Comparison of ENCODE assay signal across 26 cellular contexts in genomic region chr16:69940676-69941075, GRCh38. TPM values are rescaled to one million over a fixed set of nuclear protein-coding genes. Genes with fewer than 3 reads are reported as not detected.
DNase-seq lines count a peak whose midpoint lies in the region; ATAC-seq, FAIRE-seq and TF ChIP-seq lines count a peak whose summit lies in the region.
"Had no signal": no experiment of that assay in that cellular context is flagged by ENCODE, and none has a peak within 500 bp of the region (broad histone marks: within the 10 kb centered on the region; RNA-seq: fewer than 3 reads in every experiment).

No MANE protein-coding gene starts in this region.

- BruUV-seq in GM12878 (replicated peaks; lab: Mats Ljungman, UMichigan): TSS peak; percentile 56

- H3K27ac ChIP-seq in GM12878 (ENCODE audit: control insufficient read depth, insufficient read depth) (no peak overlapping the region), lower lobe of right lung (peak overlapping the region; percentile 49), subcutaneous abdominal adipose tissue (ENCODE audit: low read depth, low read length) (peak overlapping the region; percentile 87), thyroid gland (no peak overlapping the region)
- H3K27ac ChIP-seq: 22Rv1, GM23248 had no signal

- no peaks in the 10 kb centered on the region for H3K9me3 Mint-ChIP-seq in activated CD8-positive, alpha-beta memory T cell treated with anti-CD3 and anti-CD28 coated beads, Interleukin-2, amount 10 ng/mL, durations not matched to agents 7 days and 5 days (ENCODE audit: low read depth)
- H3K9me3 Mint-ChIP-seq: CD8-positive, alpha-beta T cell; H9; HFFc6 had no signal

- H3K27me3 ChIP-seq in GM12878 (replicated peaks in 1 of 2; ENCODE audit: control insufficient read depth in 2 of 2, insufficient read depth in 2 of 2, low read length in 1 of 2) (no peaks in the 10 kb centered on the region), lower lobe of right lung (ENCODE audit: low read depth) (no peaks in the 10 kb centered on the region), subcutaneous abdominal adipose tissue (ENCODE audit: control insufficient read depth in 5 of 5, insufficient read depth in 4 of 5, low read length in 5 of 5) (no peaks in the 10 kb centered on the region), thyroid gland (no peaks in the 10 kb centered on the region)

- H3K4me1 Mint-ChIP-seq in activated CD8-positive, alpha-beta memory T cell treated with anti-CD3 and anti-CD28 coated beads, Interleukin-2, amount 10 ng/mL, durations not matched to agents 7 days and 5 days: no peaks in the 10 kb centered on the region

- H3K9ac ChIP-seq in GM12878 (ENCODE audit: control insufficient read depth, insufficient read depth, low read length): no peak overlapping the region
- H3K9ac ChIP-seq in subcutaneous abdominal adipose tissue (ENCODE audit: low read length in 5 of 5): no peak overlapping the region
- H3K9ac ChIP-seq: GM23248 had no signal

- ATAC-seq in activated CD8-positive, alpha-beta memory T cell treated with anti-CD3 and anti-CD28 coated beads, Interleukin-2, amount 10 ng/mL, durations not matched to agents 7 days and 5 days: no peak
- ATAC-seq in GM12878 (no peak), lower lobe of right lung (no peak), HG02884 (IDR thresholded peaks at IDR 0.05; ENCODE audit: unreplicated experiment) (no peak)
- ATAC-seq: CD8-positive, alpha-beta T cell had no signal

- FAIRE-seq in GM12878 (lab: Jason Lieb, UNC): no peak
- FAIRE-seq: GM12892 had no signal

- no peak for TF ChIP-seq EP300 in GM12878 (IDR thresholded peaks at IDR 0.05; ENCODE audit: borderline replicate concordance in 1 of 2, control insufficient read depth in 1 of 2, low read depth in 2 of 2, low read length in 2 of 2)

- TF ChIP-seq CTCF in GM12878 (IDR thresholded peaks at IDR 0.05 in 2 of 3, conservative IDR thresholded peaks at IDR 0.05 in 1 of 3; ENCODE audit: control insufficient read depth in 2 of 3, extremely low read depth in 1 of 3, insufficient read depth in 1 of 3, low read depth in 3 of 3, low read length in 3 of 3) (no peak), lower lobe of right lung (IDR thresholded peaks at IDR 0.05) (no peak), foreskin fibroblast (IDR thresholded peaks at IDR 0.05; ENCODE audit: low read depth, low read length) (no peak), thyroid gland (IDR thresholded peaks at IDR 0.05) (no peak)

- no peak overlapping the region for H3K27ac Mint-ChIP-seq in activated CD8-positive, alpha-beta memory T cell treated with anti-CD3 and anti-CD28 coated beads, Interleukin-2, amount 10 ng/mL, durations not matched to agents 7 days and 5 days
- H3K27ac Mint-ChIP-seq: CD8-positive, alpha-beta T cell; HFFc6 had no signal

- H3K4me2 ChIP-seq in GM12878 (ENCODE audit: control insufficient read depth, insufficient read depth): no peak overlapping the region

- H2AFZ ChIP-seq in GM12878 (ENCODE audit: control insufficient read depth, low read depth, low read length): no peak overlapping the region
- H2AFZ ChIP-seq: GM23248 had no signal

- no peak overlapping the region for H3K4me3 Mint-ChIP-seq in activated CD8-positive, alpha-beta memory T cell treated with anti-CD3 and anti-CD28 coated beads, Interleukin-2, amount 10 ng/mL, durations not matched to agents 7 days and 5 days
- H3K4me3 Mint-ChIP-seq: CD8-positive, alpha-beta T cell; H9; HFFc6 had no signal

- no peak for TF ChIP-seq POLR2A in GM12878 (IDR thresholded peaks at IDR 0.05; ENCODE audit: low read depth, low read length)
- TF ChIP-seq POLR2A in thyroid gland (IDR thresholded peaks at IDR 0.05): no peak

- H4K20me1 ChIP-seq in GM12878 (ENCODE audit: control insufficient read depth, insufficient read depth): no peaks in the 10 kb centered on the region

- H3K36me3 ChIP-seq in GM12878 (ENCODE audit: control insufficient read depth in 2 of 2, insufficient read depth in 2 of 2, low read length in 1 of 2) (peaks cover 4 to 9% of the 10 kb centered on the region in 2 experiments; a peak in 3 of 4 replicates), lower lobe of right lung (peaks cover 63% of the 10 kb centered on the region), subcutaneous abdominal adipose tissue (ENCODE audit: control insufficient read depth in 5 of 5, insufficient read depth in 5 of 5, low read length in 5 of 5) (peaks cover 0 to 59% (median 51%) of the 10 kb centered on the region in 5 donors), thyroid gland (peaks cover 48 to 50% of the 10 kb centered on the region in 2 donors)

- peaks cover 1% of the 10 kb centered on the region for H3K36me3 Mint-ChIP-seq in activated CD8-positive, alpha-beta memory T cell treated with anti-CD3 and anti-CD28 coated beads, Interleukin-2, amount 10 ng/mL, durations not matched to agents 7 days and 5 days

- H3K4me3 ChIP-seq in GM12878: no peak overlapping the region
- no peak overlapping the region for H3K4me3 ChIP-seq in lower lobe of right lung
- H3K4me3 ChIP-seq in subcutaneous abdominal adipose tissue (ENCODE audit: low read depth in 1 of 5, low read length in 5 of 5): no peak overlapping the region
- no peak overlapping the region for H3K4me3 ChIP-seq in foreskin fibroblast (ENCODE audit: low read depth in 1 of 2, low read length in 2 of 2)
- H3K4me3 ChIP-seq in thyroid gland (replicated peaks in 1 of 3): no peak overlapping the region
- H3K4me3 ChIP-seq: GM23248 had no signal

- intact Hi-C loops in GM12878 (cut with micrococcal nuclease; ENCODE audit: unreplicated experiment) (no loop called here), lower lobe of right lung (cut with DNase I) (no loop called here), thyroid gland (cut with DNase I) (no loop called here)

- POLR2A ChIA-PET in GM12878 (lab: Charles Lee): no interaction called here

- H3K9me3 ChIP-seq in GM12878 (replicated peaks; ENCODE audit: control insufficient read depth, insufficient read depth, low read length) (no peaks in the 10 kb centered on the region), lower lobe of right lung (no peaks in the 10 kb centered on the region), subcutaneous abdominal adipose tissue (ENCODE audit: control insufficient read depth in 5 of 5, low read length in 5 of 5) (no peaks in the 10 kb centered on the region), thyroid gland (no peaks in the 10 kb centered on the region)

- RAD21 ChIA-PET in GM12878 (lab: Charles Lee; ENCODE audit: unreplicated experiment): no interaction called here

- WGBS in GM12878 (ENCODE audit: insufficient coverage, insufficient replicate concordance, low lambda C conversion rate, missing lambda C conversion rate): 97% methylated on average over 13 of the region's 13 CpGs
- WGBS in thyroid gland, 2 donors: 96 to 99% methylated on average over 9 to 13 of the region's 13 CpGs

- H3K79me2 ChIP-seq in GM12878 (ENCODE audit: control insufficient read depth, insufficient read depth, low read length): no peaks in the 10 kb centered on the region

- in situ Hi-C loops in GM12878 (cut with MboI): no loop called here

- H3K27me3 Mint-ChIP-seq in activated CD8-positive, alpha-beta memory T cell treated with anti-CD3 and anti-CD28 coated beads, Interleukin-2, amount 10 ng/mL, durations not matched to agents 7 days and 5 days: no peaks in the 10 kb centered on the region

- no peak for TF ChIP-seq RAD21 in GM12878 (IDR thresholded peaks at IDR 0.05; ENCODE audit: insufficient read depth, low read depth, low read length)

- H3K4me1 ChIP-seq in GM12878 (ENCODE audit: control insufficient read depth, insufficient read depth, low read length): no peaks in the 10 kb centered on the region
- H3K4me1 ChIP-seq in lower lobe of right lung: peaks cover 7% of the 10 kb centered on the region
- peaks cover 0 to 22% (median 20%) of the 10 kb centered on the region in 5 donors for H3K4me1 ChIP-seq in subcutaneous abdominal adipose tissue (ENCODE audit: control insufficient read depth in 5 of 5, insufficient read depth in 5 of 5, low read length in 5 of 5)
- H3K4me1 ChIP-seq in thyroid gland: no peaks in the 10 kb centered on the region

- SMC1A ChIA-PET in GM12878 (lab: Charles Lee; ENCODE audit: uncharacterized antibody, unreplicated experiment): no interaction called here

- DNase-seq in activated CD8-positive, alpha-beta memory T cell treated with anti-CD3 and anti-CD28 coated beads, Interleukin-2, amount 10 ng/mL, durations not matched to agents 7 days and 5 days: peak; percentile 30
- no peak for DNase-seq in activated CD8-positive, alpha-beta memory T cell treated with anti-CD3 and anti-CD28 coated beads, Interleukin-2, amount 50 U/mL, for 4 hours
- DNase-seq in GM12878 (ENCODE audit: low read depth, low spot score) (no peak), lower lobe of right lung (peak; percentile 21), foreskin fibroblast (no peak), thyroid gland (no peak)
- DNase-seq: ACHN; C1 segment of cervical spinal cord; CD8-positive, alpha-beta T cell; DND-41; GM23248; H9; HFFc6; KG1; NCI-H1105; NCI-H146; NCI-H2081; NCI-H2171 treated with DMSO at 0.1 percent for 48 hours; NCI-H524 treated with DMSO at 0.1 percent for 48 hours; NCI-H82; OCI-M1; Right ventricle myocardium superior had no signal

- CTCF ChIA-PET in activated CD8-positive, alpha-beta memory T cell treated with anti-CD3 and anti-CD28 coated beads, Interleukin-2, amount 10 ng/mL, durations not matched to agents 7 days and 5 days (lab: Charles Lee): no interaction called here
- CTCF ChIA-PET in GM12878 (lab: Yijun Ruan, JAX): no interaction called here

RNA-seq across cellular contexts. Expression of gene CLEC18A, which starts 10.5 kb away (rescaled TPM):
- total RNA-seq in activated CD8-positive, alpha-beta memory T cell treated with anti-CD3 and anti-CD28 coated beads, Interleukin-2, amount 10 ng/mL, durations not matched to agents 7 days and 5 days: under 1 TPM; 0.29 to 0.61 TPM
- 0.33 and 0.61 TPM in 2 replicates for total RNA-seq in GM12878 (2013; cell fraction: nucleolus; rRNA removed)
- total RNA-seq in GM12878 (2014; rRNA removed) (0.05 and 0.11 TPM in 2 replicates), GM12878 (2014; rRNA removed; fragmentation: Illumina TruSeq; extraction: Trizol) (0.09 and 0.18 TPM in 2 replicates), GM12878 (2021) (0.21 and 0.26 TPM in 2 replicates), lower lobe of right lung (2.7 TPM), thyroid gland (1 to 10 TPM in 2 of 4 donors, under 1 TPM in 2; 0.67 to 1.8 (median 1.3) TPM)
- polyA plus RNA-seq in GM12878 (2011; ENCODE audit: low read depth): not detected
- polyA plus RNA-seq in GM12878 (2011; rRNA removed) (0.03 TPM in 1 of 2 replicates, not detected in the other), GM12878 (2014; fragmentation: Illumina TruSeq; extraction: Trizol) (0.03 TPM in 1 of 2 replicates, not detected in the other), GM12878 (2014; fragmentation: Nextera tagmentation; extraction: Ambion mirVana) (not detected), GM12878 (2014; rRNA removed) (0.19 TPM in 1 of 2 replicates, not detected in the other), GM12878 (2016; fragmentation: Nextera tagmentation; extraction: Ambion mirVana) (under 1 TPM in 1 of 2 experiments, not detected in 1; 0.09 TPM)
- 0.04 and 0.05 TPM in 2 replicates for polyA plus RNA-seq in GM12878 (2011; cell fraction: cytosol; rRNA removed)
- 0.43 and 0.63 TPM in 2 replicates for polyA plus RNA-seq in GM12878 (2011; cell fraction: nucleus; rRNA removed)
- 0.07 TPM in 1 of 2 replicates, not detected in the other for polyA plus RNA-seq in GM12878 (2012)
- 0.26 TPM in 1 of 2 replicates, not detected in the other for polyA minus RNA-seq in GM12878 (2011; rRNA and poly(A)+ RNA removed)
- polyA minus RNA-seq in GM12878 (2011; cell fraction: cytosol; rRNA and poly(A)+ RNA removed): not detected in 2 replicates
- polyA minus RNA-seq in GM12878 (2011; cell fraction: nucleus; rRNA and poly(A)+ RNA removed): 0.12 and 0.77 TPM in 2 replicates

Comparison
In these comparisons a context has a peak if more than half of its experiments do, and no peak if none do; other contexts are left out.
1. DNase-seq: peak in activated CD8-positive, alpha-beta memory T cell treated with anti-CD3 and anti-CD28 coated beads, Interleukin-2, amount 10 ng/mL, durations not matched to agents 7 days and 5 days (single experiment) and lower lobe of right lung (single experiment); none in activated CD8-positive, alpha-beta memory T cell treated with anti-CD3 and anti-CD28 coated beads, Interleukin-2, amount 50 U/mL, for 4 hours (single experiment), GM12878 (single experiment), foreskin fibroblast (0 of 2) and thyroid gland (0 of 2).
2. H3K27ac ChIP-seq: peak in lower lobe of right lung (single experiment) and subcutaneous abdominal adipose tissue (single experiment); none in GM12878 (single experiment) and thyroid gland (0 of 3).